ENCODE assay signal across 8 cellular contexts in genomic region chr5:1524481-1524798, GRCh38. TPM values are rescaled to one million over a fixed set of nuclear protein-coding genes. Genes with fewer than 3 reads are reported as not detected.
DNase-seq lines count a peak whose midpoint lies in the region; ATAC-seq, FAIRE-seq and TF ChIP-seq lines count a peak whose summit lies in the region.

No MANE protein-coding gene starts in this region.

- peak overlapping the region; percentile 39 for H3K4me3 Mint-ChIP-seq in activated T-helper 17 cell treated with anti-CD3 and anti-CD28 coated beads, Interleukin-2, amount 50 U/mL, for 72 hours
- H3K4me3 Mint-ChIP-seq in stimulated activated effector memory CD8-positive, alpha-beta T cell treated with anti-CD3 and anti-CD28 coated beads, Interleukin-12 subunit alpha, Interleukin-12 subunit beta, amount 100 ng/mL, for 72 hours = peak overlapping the region; percentile 96

- no peak overlapping the region for H3K27ac Mint-ChIP-seq in activated T-helper 17 cell treated with anti-CD3 and anti-CD28 coated beads, Interleukin-2, amount 50 U/mL, for 72 hours
- peak overlapping the region; percentile 32 for H3K27ac Mint-ChIP-seq in stimulated activated effector memory CD8-positive, alpha-beta T cell treated with anti-CD3 and anti-CD28 coated beads, Interleukin-12 subunit alpha, Interleukin-12 subunit beta, amount 100 ng/mL, for 72 hours

- peaks cover 4% of the 10 kb centered on the region for H3K4me1 ChIP-seq in foreskin keratinocyte

- H3K27me3 Mint-ChIP-seq in activated T-helper 17 cell treated with anti-CD3 and anti-CD28 coated beads, Interleukin-2, amount 50 U/mL, for 72 hours = no peaks in the 10 kb centered on the region

- no peak for ATAC-seq in activated T-helper 17 cell treated with anti-CD3 and anti-CD28 coated beads, Interleukin-2, amount 50 U/mL, for 72 hours (replicated peaks)
- no peak for ATAC-seq in stimulated activated effector memory CD8-positive, alpha-beta T cell treated with anti-CD3 and anti-CD28 coated beads, Interleukin-12 subunit alpha, Interleukin-12 subunit beta, amount 100 ng/mL, for 72 hours
- ATAC-seq in foreskin keratinocyte (no peak), GM19328 (IDR thresholded peaks at IDR 0.05; ENCODE audit: unreplicated experiment) (no peak)

- no peaks in the 10 kb centered on the region for H3K27me3 ChIP-seq in foreskin keratinocyte

- TF ChIP-seq CTCF in HFF-Myc (IDR thresholded peaks at IDR 0.05; ENCODE audit: low read depth, low read length, missing control alignments) (no peak), foreskin keratinocyte (conservative IDR thresholded peaks at IDR 0.05) (no peak)

- H3K9me3 Mint-ChIP-seq in activated T-helper 17 cell treated with anti-CD3 and anti-CD28 coated beads, Interleukin-2, amount 50 U/mL, for 72 hours = no peaks in the 10 kb centered on the region
- no peaks in the 10 kb centered on the region for H3K9me3 Mint-ChIP-seq in stimulated activated effector memory CD8-positive, alpha-beta T cell treated with anti-CD3 and anti-CD28 coated beads, Interleukin-12 subunit alpha, Interleukin-12 subunit beta, amount 100 ng/mL, for 72 hours

- no peak for FAIRE-seq in RCC 7860 (lab: Jason Lieb, UNC)

- H3K36me3 Mint-ChIP-seq in activated T-helper 17 cell treated with anti-CD3 and anti-CD28 coated beads, Interleukin-2, amount 50 U/mL, for 72 hours (ENCODE audit: low read depth) = peaks cover 29% of the 10 kb centered on the region
- H3K36me3 Mint-ChIP-seq in stimulated activated effector memory CD8-positive, alpha-beta T cell treated with anti-CD3 and anti-CD28 coated beads, Interleukin-12 subunit alpha, Interleukin-12 subunit beta, amount 100 ng/mL, for 72 hours = peaks cover 34% of the 10 kb centered on the region

- H3K27ac ChIP-seq in foreskin keratinocyte = no peak overlapping the region

- peak overlapping the region; percentile 75 for H3K4me3 ChIP-seq in HFF-Myc (replicated peaks; ENCODE audit: low read depth, low read length)
- H3K4me3 ChIP-seq in iPS-11a (ENCODE audit: low read depth, low read length) = peak overlapping the region; percentile 33

- DNase-seq in HFF-Myc (ENCODE audit: extremely low read depth, low read depth) = no peak
- no peak for DNase-seq in stimulated activated effector memory CD8-positive, alpha-beta T cell treated with anti-CD3 and anti-CD28 coated beads, Interleukin-12 subunit alpha, Interleukin-12 subunit beta, amount 100 ng/mL, for 72 hours (ENCODE audit: low spot score in 2 of 2)
- DNase-seq in RCC 7860 (ENCODE audit: low spot score) = no peak
- no peak for DNase-seq in foreskin keratinocyte
- no peak for DNase-seq in NK-92 treated with Interleukin-12 subunit alpha and Interleukin-12 subunit beta, amount 100 ng/mL, for 24 hours (lab: John Stamatoyannopoulos, UW)

- H3K4me1 Mint-ChIP-seq in activated T-helper 17 cell treated with anti-CD3 and anti-CD28 coated beads, Interleukin-2, amount 50 U/mL, for 72 hours = peaks cover 13% of the 10 kb centered on the region
- H3K4me1 Mint-ChIP-seq in stimulated activated effector memory CD8-positive, alpha-beta T cell treated with anti-CD3 and anti-CD28 coated beads, Interleukin-12 subunit alpha, Interleukin-12 subunit beta, amount 100 ng/mL, for 72 hours = peaks cover 51% of the 10 kb centered on the region

RNA-seq across cellular contexts. Expression of gene LPCAT1, which starts 0.7 kb away (rescaled TPM):
- 10 to 100 TPM; 38.5 to 62.7 TPM for total RNA-seq in activated T-helper 17 cell treated with anti-CD3 and anti-CD28 coated beads, Interleukin-2, amount 50 U/mL, for 72 hours
- total RNA-seq in foreskin keratinocyte = 43.2 and 45.6 TPM in 2 replicates
- polyA plus RNA-seq in foreskin keratinocyte = 28.7 and 33.8 TPM in 2 replicates
